ENCODE assay signal across 19 cellular contexts in genomic region chr7:57425969-57426628, GRCh38. TPM values are rescaled to one million over a fixed set of nuclear protein-coding genes. Genes with fewer than 3 reads are reported as not detected.
DNase-seq lines count a peak whose midpoint lies in the region; ATAC-seq and TF ChIP-seq lines count a peak whose summit lies in the region.
"Had no signal": no experiment of that assay in that cellular context is flagged by ENCODE, and none has a peak within 500 bp of the region (broad histone marks: within the 10 kb centered on the region; RNA-seq: fewer than 3 reads in every experiment).

No MANE protein-coding gene starts in this region.

- ATAC-seq in HG03159 (IDR thresholded peaks at IDR 0.05; ENCODE audit: unreplicated experiment), result no peak
- ATAC-seq: body of pancreas, left lobe of liver had no signal

- H3K27me3 ChIP-seq in dorsolateral prefrontal cortex (peaks cover 0 to 16% (median 0%) of the 10 kb centered on the region in 45 donors), sigmoid colon (peaks cover 0 to 8% (median 0%) of the 10 kb centered on the region in 3 donors), HAP-1 (ENCODE audit: low read depth) (no peaks in the 10 kb centered on the region)
- H3K27me3 ChIP-seq: body of pancreas had no signal

- TF ChIP-seq EP300 in sigmoid colon (IDR thresholded peaks at IDR 0.05), result no peak

- H3K9me3 ChIP-seq in sigmoid colon (peaks cover 0 to 14% (median 0%) of the 10 kb centered on the region in 4 donors), HAP-1 (no peaks in the 10 kb centered on the region)

- H3K4me3 ChIP-seq in dorsolateral prefrontal cortex (no peak overlapping the region), sigmoid colon (no peak overlapping the region), HAP-1 (no peak overlapping the region)
- H3K4me3 ChIP-seq: body of pancreas had no signal

- 69 to 70% methylated on average over 29 of the region's 29 CpGs for WGBS in sigmoid colon, 2 donors

- H3K36me3 ChIP-seq in sigmoid colon (no peaks in the 10 kb centered on the region), HAP-1 (replicated peaks) (no peaks in the 10 kb centered on the region)

- intact Hi-C loops in dorsolateral prefrontal cortex (cut with DNase I) (no loop called here), sigmoid colon (cut with DNase I) (no loop called here)

- in situ Hi-C loops in HAP-1 (cut with MboI; ENCODE audit: low sequenced_read_pairs), result no loop called here

- peak; percentile 38 for TF ChIP-seq CTCF in GM10266 (IDR thresholded peaks at IDR 0.05; ENCODE audit: control insufficient read depth, insufficient read depth, low read depth, missing control alignments)
- peak; percentile 48 for TF ChIP-seq CTCF in LNCAP (IDR thresholded peaks at IDR 0.05)
- TF ChIP-seq CTCF in dorsolateral prefrontal cortex (IDR thresholded peaks at IDR 0.05 in 54 of 56, conservative IDR thresholded peaks at IDR 0.05 in 2 of 56; ENCODE audit: low read depth in 1 of 56, partially characterized antibody in 56 of 56), result peak in 47 of 56 donors; percentile 10 to 52 (median 33)
- peak in 1 of 4 experiments; percentile 26 for TF ChIP-seq CTCF in sigmoid colon (IDR thresholded peaks at IDR 0.05)

- DNase-seq in GM10266 (ENCODE audit: extremely low spot score) (no peak), dorsolateral prefrontal cortex (no peak), sigmoid colon (peak; percentile 63), GDM1 (lab: John Stamatoyannopoulos, UW) (no peak), NK-92 (lab: John Stamatoyannopoulos, UW; ENCODE audit: unreplicated experiment) (no peak), HAP-1 (ENCODE audit: low spot score in 2 of 2) (no peak)
- DNase-seq: activated CD4-positive, alpha-beta T cell treated with anti-CD3 and anti-CD28 coated beads, Interleukin-2, amount 50 U/mL, for 4 hours; body of pancreas; Caco-2; hippocampal formation; NCI-H1436 treated with DMSO at 0.1 percent for 48 hours; NCI-H510A had no signal

- no peak overlapping the region for H3K27ac ChIP-seq in dorsolateral prefrontal cortex
- no peak overlapping the region for H3K27ac ChIP-seq in sigmoid colon
- H3K27ac ChIP-seq: body of pancreas, RWPE1 had no signal

- H3K4me1 ChIP-seq in sigmoid colon (no peaks in the 10 kb centered on the region), HAP-1 (no peaks in the 10 kb centered on the region)
- H3K4me1 ChIP-seq: body of pancreas, Caco-2 had no signal

- TF ChIP-seq POLR2A in sigmoid colon (IDR thresholded peaks at IDR 0.05), result no peak

RNA-seq across cellular contexts. Expression of gene ZNF716, which starts 23.9 kb away (rescaled TPM):
- total RNA-seq in dorsolateral prefrontal cortex, result under 1 TPM in 4 of 120 experiments, not detected in 116; 0.10 to 0.13 (median 0.10) TPM
- total RNA-seq in sigmoid colon, result not detected
- polyA plus RNA-seq in sigmoid colon, result not detected
- total RNA-seq: body of pancreas, Caco-2, left lobe of liver, subcutaneous adipose tissue had no signal
- polyA plus RNA-seq: IgD-negative memory B cell, neural cell had no signal
